ENCODE assay signal across 1 cellular context in genomic region chr13:32426191-32426980, GRCh38.
TF ChIP-seq lines count a peak whose summit lies in the region.

No MANE protein-coding gene starts in this region.

TF ChIP-seq in WTC11, 78 proteins besides CTCF, POLR2A, EP300 and RAD21 (continued from another document):
- TF ChIP-seq, protein P1, sequence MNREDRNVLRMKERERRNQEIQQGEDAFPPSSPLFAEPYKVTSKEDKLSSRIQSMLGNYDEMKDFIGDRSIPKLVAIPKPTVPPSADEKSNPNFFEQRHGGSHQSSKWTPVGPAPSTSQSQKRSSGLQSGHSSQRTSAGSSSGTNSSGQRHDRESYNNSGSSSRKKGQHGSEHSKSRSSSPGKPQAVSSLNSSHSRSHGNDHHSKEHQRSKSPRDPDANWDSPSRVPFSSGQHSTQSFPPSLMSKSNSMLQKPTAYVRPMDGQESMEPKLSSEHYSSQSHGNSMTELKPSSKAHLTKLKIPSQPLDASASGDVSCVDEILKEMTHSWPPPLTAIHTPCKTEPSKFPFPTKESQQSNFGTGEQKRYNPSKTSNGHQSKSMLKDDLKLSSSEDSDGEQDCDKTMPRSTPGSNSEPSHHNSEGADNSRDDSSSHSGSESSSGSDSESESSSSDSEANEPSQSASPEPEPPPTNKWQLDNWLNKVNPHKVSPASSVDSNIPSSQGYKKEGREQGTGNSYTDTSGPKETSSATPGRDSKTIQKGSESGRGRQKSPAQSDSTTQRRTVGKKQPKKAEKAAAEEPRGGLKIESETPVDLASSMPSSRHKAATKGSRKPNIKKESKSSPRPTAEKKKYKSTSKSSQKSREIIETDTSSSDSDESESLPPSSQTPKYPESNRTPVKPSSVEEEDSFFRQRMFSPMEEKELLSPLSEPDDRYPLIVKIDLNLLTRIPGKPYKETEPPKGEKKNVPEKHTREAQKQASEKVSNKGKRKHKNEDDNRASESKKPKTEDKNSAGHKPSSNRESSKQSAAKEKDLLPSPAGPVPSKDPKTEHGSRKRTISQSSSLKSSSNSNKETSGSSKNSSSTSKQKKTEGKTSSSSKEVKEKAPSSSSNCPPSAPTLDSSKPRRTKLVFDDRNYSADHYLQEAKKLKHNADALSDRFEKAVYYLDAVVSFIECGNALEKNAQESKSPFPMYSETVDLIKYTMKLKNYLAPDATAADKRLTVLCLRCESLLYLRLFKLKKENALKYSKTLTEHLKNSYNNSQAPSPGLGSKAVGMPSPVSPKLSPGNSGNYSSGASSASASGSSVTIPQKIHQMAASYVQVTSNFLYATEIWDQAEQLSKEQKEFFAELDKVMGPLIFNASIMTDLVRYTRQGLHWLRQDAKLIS (CRISPR knock-in tag; IDR thresholded peaks at IDR 0.05; ENCODE audit: borderline replicate concordance), result no peak
- TF ChIP-seq ZNF423 (CRISPR knock-in tag; IDR thresholded peaks at IDR 0.05) (no peak), FOXP1 (CRISPR knock-in tag; IDR thresholded peaks at IDR 0.05; ENCODE audit: borderline replicate concordance) (no peak), SOX15 (CRISPR knock-in tag; IDR thresholded peaks at IDR 0.05) (no peak), ATF1 (CRISPR knock-in tag; IDR thresholded peaks at IDR 0.05) (no peak)
- TF ChIP-seq, protein P2, sequence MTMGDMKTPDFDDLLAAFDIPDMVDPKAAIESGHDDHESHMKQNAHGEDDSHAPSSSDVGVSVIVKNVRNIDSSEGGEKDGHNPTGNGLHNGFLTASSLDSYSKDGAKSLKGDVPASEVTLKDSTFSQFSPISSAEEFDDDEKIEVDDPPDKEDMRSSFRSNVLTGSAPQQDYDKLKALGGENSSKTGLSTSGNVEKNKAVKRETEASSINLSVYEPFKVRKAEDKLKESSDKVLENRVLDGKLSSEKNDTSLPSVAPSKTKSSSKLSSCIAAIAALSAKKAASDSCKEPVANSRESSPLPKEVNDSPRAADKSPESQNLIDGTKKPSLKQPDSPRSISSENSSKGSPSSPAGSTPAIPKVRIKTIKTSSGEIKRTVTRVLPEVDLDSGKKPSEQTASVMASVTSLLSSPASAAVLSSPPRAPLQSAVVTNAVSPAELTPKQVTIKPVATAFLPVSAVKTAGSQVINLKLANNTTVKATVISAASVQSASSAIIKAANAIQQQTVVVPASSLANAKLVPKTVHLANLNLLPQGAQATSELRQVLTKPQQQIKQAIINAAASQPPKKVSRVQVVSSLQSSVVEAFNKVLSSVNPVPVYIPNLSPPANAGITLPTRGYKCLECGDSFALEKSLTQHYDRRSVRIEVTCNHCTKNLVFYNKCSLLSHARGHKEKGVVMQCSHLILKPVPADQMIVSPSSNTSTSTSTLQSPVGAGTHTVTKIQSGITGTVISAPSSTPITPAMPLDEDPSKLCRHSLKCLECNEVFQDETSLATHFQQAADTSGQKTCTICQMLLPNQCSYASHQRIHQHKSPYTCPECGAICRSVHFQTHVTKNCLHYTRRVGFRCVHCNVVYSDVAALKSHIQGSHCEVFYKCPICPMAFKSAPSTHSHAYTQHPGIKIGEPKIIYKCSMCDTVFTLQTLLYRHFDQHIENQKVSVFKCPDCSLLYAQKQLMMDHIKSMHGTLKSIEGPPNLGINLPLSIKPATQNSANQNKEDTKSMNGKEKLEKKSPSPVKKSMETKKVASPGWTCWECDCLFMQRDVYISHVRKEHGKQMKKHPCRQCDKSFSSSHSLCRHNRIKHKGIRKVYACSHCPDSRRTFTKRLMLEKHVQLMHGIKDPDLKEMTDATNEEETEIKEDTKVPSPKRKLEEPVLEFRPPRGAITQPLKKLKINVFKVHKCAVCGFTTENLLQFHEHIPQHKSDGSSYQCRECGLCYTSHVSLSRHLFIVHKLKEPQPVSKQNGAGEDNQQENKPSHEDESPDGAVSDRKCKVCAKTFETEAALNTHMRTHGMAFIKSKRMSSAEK (CRISPR knock-in tag; IDR thresholded peaks at IDR 0.05; ENCODE audit: borderline replicate concordance), result no peak
